ENCODE assay signal across 14 cellular contexts in the genomic region with DNA sequence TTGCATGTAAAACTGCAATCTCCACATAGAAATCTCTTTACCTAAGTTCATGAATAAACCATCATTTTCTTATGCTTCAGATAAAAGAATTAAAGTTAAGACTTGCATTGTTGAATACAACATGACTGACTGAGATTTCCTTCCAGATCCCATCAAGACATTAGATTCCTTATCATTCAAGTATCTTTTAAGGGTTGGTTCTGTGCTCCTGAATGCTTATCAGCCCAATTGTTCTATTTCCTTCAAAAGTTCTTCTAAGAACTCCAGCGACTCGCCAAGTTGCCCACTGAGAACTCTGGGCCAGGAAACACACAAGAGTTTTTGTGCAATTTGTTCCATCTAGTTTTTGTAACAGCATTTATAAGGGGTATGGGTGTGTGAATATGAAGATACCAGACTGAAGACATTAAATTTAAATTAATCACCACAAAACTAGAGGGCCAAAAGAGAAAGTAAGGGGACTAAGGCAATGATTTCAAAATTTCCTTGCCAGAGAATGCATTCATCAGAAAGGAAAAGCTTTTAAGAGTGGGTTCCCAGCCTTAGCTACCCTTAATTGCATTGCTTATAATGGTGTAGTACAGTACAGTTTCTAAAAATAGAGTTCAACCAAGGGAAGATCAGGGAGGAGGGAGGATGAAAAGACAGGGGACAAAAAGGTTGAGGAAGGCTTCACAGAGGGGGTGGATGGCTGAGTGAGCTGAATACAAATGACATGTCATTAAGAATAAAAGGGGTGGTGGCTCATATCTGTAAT.
DNase-seq lines count a peak whose midpoint lies in the region; ATAC-seq and TF ChIP-seq lines count a peak whose summit lies in the region.
"Had no signal": no experiment of that assay in that cellular context is flagged by ENCODE, and none has a peak within 500 bp of the region (broad histone marks: within the 10 kb centered on the region; RNA-seq: fewer than 3 reads in every experiment).

No MANE protein-coding gene starts in this region.

- H3K36me3 Mint-ChIP-seq in HFFc6 (ENCODE audit: low read depth) (peaks cover 28% of the 10 kb centered on the region), endodermal cell (ENCODE audit: low read depth) (no peaks in the 10 kb centered on the region), nephron progenitor cell (ENCODE audit: low read depth) (peaks cover 6% of the 10 kb centered on the region)
- H3K36me3 Mint-ChIP-seq: activated CD4-positive, alpha-beta memory T cell treated with anti-CD3 and anti-CD28 coated beads for 36 hours had no signal

- CTCF ChIA-PET in A673 (lab: Charles Lee) (no interaction called here), GM10248 (lab: Yijun Ruan, JAX) (no interaction called here)

- no peaks in the 10 kb centered on the region; the same call in 1 of the 2 replicates for H3K27me3 Mint-ChIP-seq in HFFc6 (ENCODE audit: insufficient read depth)
- no peaks in the 10 kb centered on the region for H3K27me3 Mint-ChIP-seq in endodermal cell (ENCODE audit: insufficient read depth)
- H3K27me3 Mint-ChIP-seq in nephron progenitor cell (ENCODE audit: low read depth, poor library complexity): peaks cover 3% of the 10 kb centered on the region
- H3K27me3 Mint-ChIP-seq: activated CD4-positive, alpha-beta memory T cell treated with anti-CD3 and anti-CD28 coated beads for 36 hours had no signal

- no TSS peak for BruUV-seq in A673 (replicated peaks; lab: Mats Ljungman, UMichigan)

- H3K27ac Mint-ChIP-seq in HFFc6: peak overlapping the region; percentile 77
- H3K27ac Mint-ChIP-seq in endodermal cell: peak overlapping the region; percentile 34
- H3K27ac Mint-ChIP-seq in nephron progenitor cell: peak overlapping the region; percentile 85
- H3K27ac Mint-ChIP-seq: activated CD4-positive, alpha-beta memory T cell treated with anti-CD3 and anti-CD28 coated beads for 36 hours; T-helper 1 cell treated with Interleukin-12 subunit alpha and Interleukin-12 subunit beta and Interleukin-4 antibody, amounts not matched to agents 30 μg/mL and 1 μg/mL, for 36 hours had no signal

- intact Hi-C loops in A673 (cut with micrococcal nuclease; ENCODE audit: unreplicated experiment): loop anchor here (5.0 kb wide), 1 partner anchor 54 kb away; no protein-coding TSS in a partner anchor

- DNase-seq in A673 (ENCODE audit: low spot score): no peak
- DNase-seq in HFFc6: no peak
- no peak for DNase-seq in endodermal cell
- no peak for DNase-seq in nephron progenitor cell
- no peak for DNase-seq in NCI-H2171 (lab: John Stamatoyannopoulos, UW)
- DNase-seq in GM10248 (ENCODE audit: extremely low spot score): no peak
- no peak for DNase-seq in NOMO-1 (lab: John Stamatoyannopoulos, UW; ENCODE audit: unreplicated experiment in 2 of 2)
- DNase-seq: activated CD4-positive, alpha-beta memory T cell treated with anti-CD3 and anti-CD28 coated beads for 36 hours; C1 segment of cervical spinal cord; GOT3; NCI-H187 treated with DMSO at 0.1 percent for 48 hours had no signal

- H3K9me3 ChIP-seq in A673 (ENCODE audit: low read depth, low read length, poor library complexity, severe bottlenecking) (no peaks in the 10 kb centered on the region), endodermal cell (ENCODE audit: control insufficient read depth, low read length) (no peaks in the 10 kb centered on the region)
- H3K9me3 ChIP-seq: tibial nerve had no signal

- POLR2A ChIA-PET in A673 (lab: Charles Lee; ENCODE audit: low non-redundant PET) (no interaction called here), GM10248 (lab: Yijun Ruan, JAX) (no interaction called here)

- H3K27ac ChIP-seq in A673 (ENCODE audit: low read depth, low read length, poor library complexity, severe bottlenecking) (peak overlapping the region; percentile 76), endodermal cell (ENCODE audit: low read depth, low read length) (no peak overlapping the region)

- H3K27me3 ChIP-seq in A673 (replicated peaks; ENCODE audit: insufficient read depth, low read depth, low read length, poor library complexity) (no peaks in the 10 kb centered on the region), endodermal cell (ENCODE audit: control insufficient read depth, insufficient read depth, low read length, poor library complexity, severe bottlenecking) (no peaks in the 10 kb centered on the region)
- H3K27me3 ChIP-seq: tibial nerve had no signal

- H3K9me3 Mint-ChIP-seq in HFFc6: no peaks in the 10 kb centered on the region
- H3K9me3 Mint-ChIP-seq in endodermal cell: no peaks in the 10 kb centered on the region
- H3K9me3 Mint-ChIP-seq in nephron progenitor cell: no peaks in the 10 kb centered on the region
- H3K9me3 Mint-ChIP-seq: activated CD4-positive, alpha-beta memory T cell treated with anti-CD3 and anti-CD28 coated beads for 36 hours; T-helper 1 cell treated with Interleukin-12 subunit alpha and Interleukin-12 subunit beta and Interleukin-4 antibody, amounts not matched to agents 30 μg/mL and 1 μg/mL, for 36 hours had no signal

- ATAC-seq in HG03378 (IDR thresholded peaks at IDR 0.05; ENCODE audit: unreplicated experiment): no peak

- peaks cover 92% of the 10 kb centered on the region for H3K4me1 ChIP-seq in A673 (ENCODE audit: insufficient read depth, low read length, poor library complexity, severe bottlenecking)
- H3K4me1 ChIP-seq in endodermal cell (ENCODE audit: control insufficient read depth, insufficient read depth, low read length): peaks cover 38% of the 10 kb centered on the region

- TF ChIP-seq CTCF in A673 (conservative IDR thresholded peaks at IDR 0.05; ENCODE audit: low read depth, low read length) (no peak), HFFc6 (IDR thresholded peaks at IDR 0.05) (no peak), endodermal cell (conservative IDR thresholded peaks at IDR 0.05) (no peak), nephron progenitor cell (IDR thresholded peaks at IDR 0.05) (no peak), GM10248 (IDR thresholded peaks at IDR 0.05; ENCODE audit: control extremely low read depth, extremely low read depth, low read depth, missing control alignments) (no peak)

- H3K4me1 Mint-ChIP-seq in HFFc6 (ENCODE audit: low read depth) (peaks cover 100% of the 10 kb centered on the region), endodermal cell (peaks cover 76% of the 10 kb centered on the region), nephron progenitor cell (peaks cover 72% of the 10 kb centered on the region)

- H3K36me3 ChIP-seq in A673 (ENCODE audit: insufficient read depth, low read length, poor library complexity, severe bottlenecking): no peaks in the 10 kb centered on the region
- H3K36me3 ChIP-seq in endodermal cell (ENCODE audit: control insufficient read depth, insufficient read depth, low read length): no peaks in the 10 kb centered on the region
- H3K36me3 ChIP-seq: tibial nerve had no signal

- H3K4me3 ChIP-seq in A673 (ENCODE audit: low read depth, low read length, poor library complexity, severe bottlenecking) (peak overlapping the region; percentile 14), endodermal cell (ENCODE audit: low read length) (no peak overlapping the region)
- H3K4me3 ChIP-seq: tibial nerve had no signal

- H3K4me3 Mint-ChIP-seq in HFFc6: peak overlapping the region; percentile 43
- H3K4me3 Mint-ChIP-seq in endodermal cell: no peak overlapping the region
- H3K4me3 Mint-ChIP-seq in nephron progenitor cell: no peak overlapping the region
- H3K4me3 Mint-ChIP-seq: activated CD4-positive, alpha-beta memory T cell treated with anti-CD3 and anti-CD28 coated beads for 36 hours; T-helper 1 cell treated with Interleukin-12 subunit alpha and Interleukin-12 subunit beta and Interleukin-4 antibody, amounts not matched to agents 30 μg/mL and 1 μg/mL, for 36 hours had no signal

- WGBS in endodermal cell (ENCODE audit: insufficient coverage in 1 of 2, insufficient read length in 1 of 2), 2 experiments: 72% methylated on average over 2 of the region's 2 CpGs; no CpG with 5 or more reads in 1 of the 2 experiments

- no peak overlapping the region for H3K9ac ChIP-seq in endodermal cell (ENCODE audit: extremely low read depth, low read length, poor library complexity, severe bottlenecking)

Comparison
In these comparisons a context has a peak if more than half of its experiments do, and no peak if none do; other contexts are left out.
1. H3K27ac Mint-ChIP-seq: peak in every context shown above with its lines; median percentile 85 in nephron progenitor cell; 77 in HFFc6; 34 in endodermal cell.